1 cellular context compared by ENCODE assay signal in the genomic region with DNA sequence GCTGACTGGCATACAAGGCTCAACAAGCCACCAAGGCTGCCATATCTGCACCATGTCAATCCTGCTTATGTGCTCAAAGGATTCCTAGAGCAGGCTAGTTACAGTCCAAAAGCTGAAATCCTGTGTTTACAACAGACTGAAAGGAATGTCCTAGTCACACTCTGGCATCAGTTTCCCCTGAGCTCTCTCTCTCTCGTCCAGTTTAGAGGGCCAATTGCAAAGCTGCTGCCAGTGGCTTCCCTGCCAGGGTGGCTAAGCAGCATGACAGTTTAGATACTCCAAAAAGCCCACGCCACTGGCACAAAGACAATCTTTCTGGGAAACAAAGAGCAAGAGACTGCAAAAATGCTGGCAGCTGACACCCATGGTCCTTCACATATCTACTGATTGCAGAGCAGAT.
TF ChIP-seq lines count a peak whose summit lies in the region.

No MANE protein-coding gene starts in this region.

TF ChIP-seq in GM23338, 12 proteins besides CTCF, POLR2A, EP300 and RAD21 (continued from another document):
- TF ChIP-seq, protein P1, sequence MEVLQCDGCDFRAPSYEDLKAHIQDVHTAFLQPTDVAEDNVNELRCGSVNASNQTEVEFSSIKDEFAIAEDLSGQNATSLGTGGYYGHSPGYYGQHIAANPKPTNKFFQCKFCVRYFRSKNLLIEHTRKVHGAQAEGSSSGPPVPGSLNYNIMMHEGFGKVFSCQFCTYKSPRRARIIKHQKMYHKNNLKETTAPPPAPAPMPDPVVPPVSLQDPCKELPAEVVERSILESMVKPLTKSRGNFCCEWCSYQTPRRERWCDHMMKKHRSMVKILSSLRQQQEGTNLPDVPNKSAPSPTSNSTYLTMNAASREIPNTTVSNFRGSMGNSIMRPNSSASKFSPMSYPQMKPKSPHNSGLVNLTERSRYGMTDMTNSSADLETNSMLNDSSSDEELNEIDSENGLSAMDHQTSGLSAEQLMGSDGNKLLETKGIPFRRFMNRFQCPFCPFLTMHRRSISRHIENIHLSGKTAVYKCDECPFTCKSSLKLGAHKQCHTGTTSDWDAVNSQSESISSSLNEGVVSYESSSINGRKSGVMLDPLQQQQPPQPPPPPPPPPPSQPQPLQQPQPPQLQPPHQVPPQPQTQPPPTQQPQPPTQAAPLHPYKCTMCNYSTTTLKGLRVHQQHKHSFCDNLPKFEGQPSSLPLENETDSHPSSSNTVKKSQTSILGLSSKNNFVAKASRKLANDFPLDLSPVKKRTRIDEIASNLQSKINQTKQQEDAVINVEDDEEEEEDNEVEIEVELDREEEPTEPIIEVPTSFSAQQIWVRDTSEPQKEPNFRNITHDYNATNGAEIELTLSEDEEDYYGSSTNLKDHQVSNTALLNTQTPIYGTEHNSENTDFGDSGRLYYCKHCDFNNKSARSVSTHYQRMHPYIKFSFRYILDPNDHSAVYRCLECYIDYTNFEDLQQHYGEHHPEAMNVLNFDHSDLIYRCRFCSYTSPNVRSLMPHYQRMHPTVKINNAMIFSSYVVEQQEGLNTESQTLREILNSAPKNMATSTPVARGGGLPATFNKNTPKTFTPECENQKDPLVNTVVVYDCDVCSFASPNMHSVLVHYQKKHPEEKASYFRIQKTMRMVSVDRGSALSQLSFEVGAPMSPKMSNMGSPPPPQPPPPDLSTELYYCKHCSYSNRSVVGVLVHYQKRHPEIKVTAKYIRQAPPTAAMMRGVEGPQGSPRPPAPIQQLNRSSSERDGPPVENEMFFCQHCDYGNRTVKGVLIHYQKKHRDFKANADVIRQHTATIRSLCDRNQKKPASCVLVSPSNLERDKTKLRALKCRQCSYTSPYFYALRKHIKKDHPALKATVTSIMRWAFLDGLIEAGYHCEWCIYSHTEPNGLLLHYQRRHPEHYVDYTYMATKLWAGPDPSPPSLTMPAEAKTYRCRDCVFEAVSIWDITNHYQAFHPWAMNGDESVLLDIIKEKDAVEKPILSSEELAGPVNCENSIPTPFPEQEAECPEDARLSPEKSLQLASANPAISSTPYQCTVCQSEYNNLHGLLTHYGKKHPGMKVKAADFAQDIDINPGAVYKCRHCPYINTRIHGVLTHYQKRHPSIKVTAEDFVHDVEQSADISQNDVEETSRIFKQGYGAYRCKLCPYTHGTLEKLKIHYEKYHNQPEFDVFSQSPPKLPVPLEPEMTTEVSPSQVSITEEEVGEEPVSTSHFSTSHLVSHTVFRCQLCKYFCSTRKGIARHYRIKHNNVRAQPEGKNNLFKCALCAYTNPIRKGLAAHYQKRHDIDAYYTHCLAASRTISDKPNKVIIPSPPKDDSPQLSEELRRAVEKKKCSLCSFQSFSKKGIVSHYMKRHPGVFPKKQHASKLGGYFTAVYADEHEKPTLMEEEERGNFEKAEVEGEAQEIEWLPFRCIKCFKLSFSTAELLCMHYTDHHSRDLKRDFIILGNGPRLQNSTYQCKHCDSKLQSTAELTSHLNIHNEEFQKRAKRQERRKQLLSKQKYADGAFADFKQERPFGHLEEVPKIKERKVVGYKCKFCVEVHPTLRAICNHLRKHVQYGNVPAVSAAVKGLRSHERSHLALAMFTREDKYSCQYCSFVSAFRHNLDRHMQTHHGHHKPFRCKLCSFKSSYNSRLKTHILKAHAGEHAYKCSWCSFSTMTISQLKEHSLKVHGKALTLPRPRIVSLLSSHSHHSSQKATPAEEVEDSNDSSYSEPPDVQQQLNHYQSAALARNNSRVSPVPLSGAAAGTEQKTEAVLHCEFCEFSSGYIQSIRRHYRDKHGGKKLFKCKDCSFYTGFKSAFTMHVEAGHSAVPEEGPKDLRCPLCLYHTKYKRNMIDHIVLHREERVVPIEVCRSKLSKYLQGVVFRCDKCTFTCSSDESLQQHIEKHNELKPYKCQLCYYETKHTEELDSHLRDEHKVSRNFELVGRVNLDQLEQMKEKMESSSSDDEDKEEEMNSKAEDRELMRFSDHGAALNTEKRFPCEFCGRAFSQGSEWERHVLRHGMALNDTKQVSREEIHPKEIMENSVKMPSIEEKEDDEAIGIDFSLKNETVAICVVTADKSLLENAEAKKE (CRISPR knock-in tag; IDR thresholded peaks at IDR 0.05): no peak
- TF ChIP-seq POLR2AphosphoS5 (IDR thresholded peaks at IDR 0.05; ENCODE audit: low read depth) (no peak), ZNF114 (CRISPR knock-in tag; IDR thresholded peaks at IDR 0.05) (no peak), EZH2phosphoT487 (IDR thresholded peaks at IDR 0.05; ENCODE audit: unreplicated experiment) (no peak), EZH2 (IDR thresholded peaks at IDR 0.05; ENCODE audit: low read depth, unreplicated experiment) (no peak), ZNF331 (CRISPR knock-in tag; IDR thresholded peaks at IDR 0.05; ENCODE audit: low read depth) (no peak), NANOG (IDR thresholded peaks at IDR 0.05; ENCODE audit: borderline replicate concordance) (no peak), JUNB (IDR thresholded peaks at IDR 0.05; ENCODE audit: unreplicated experiment) (no peak)
- TF ChIP-seq, protein P2, sequence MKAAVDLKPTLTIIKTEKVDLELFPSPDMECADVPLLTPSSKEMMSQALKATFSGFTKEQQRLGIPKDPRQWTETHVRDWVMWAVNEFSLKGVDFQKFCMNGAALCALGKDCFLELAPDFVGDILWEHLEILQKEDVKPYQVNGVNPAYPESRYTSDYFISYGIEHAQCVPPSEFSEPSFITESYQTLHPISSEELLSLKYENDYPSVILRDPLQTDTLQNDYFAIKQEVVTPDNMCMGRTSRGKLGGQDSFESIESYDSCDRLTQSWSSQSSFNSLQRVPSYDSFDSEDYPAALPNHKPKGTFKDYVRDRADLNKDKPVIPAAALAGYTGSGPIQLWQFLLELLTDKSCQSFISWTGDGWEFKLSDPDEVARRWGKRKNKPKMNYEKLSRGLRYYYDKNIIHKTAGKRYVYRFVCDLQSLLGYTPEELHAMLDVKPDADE (IDR thresholded peaks at IDR 0.05): no peak
- TF ChIP-seq, protein P3, sequence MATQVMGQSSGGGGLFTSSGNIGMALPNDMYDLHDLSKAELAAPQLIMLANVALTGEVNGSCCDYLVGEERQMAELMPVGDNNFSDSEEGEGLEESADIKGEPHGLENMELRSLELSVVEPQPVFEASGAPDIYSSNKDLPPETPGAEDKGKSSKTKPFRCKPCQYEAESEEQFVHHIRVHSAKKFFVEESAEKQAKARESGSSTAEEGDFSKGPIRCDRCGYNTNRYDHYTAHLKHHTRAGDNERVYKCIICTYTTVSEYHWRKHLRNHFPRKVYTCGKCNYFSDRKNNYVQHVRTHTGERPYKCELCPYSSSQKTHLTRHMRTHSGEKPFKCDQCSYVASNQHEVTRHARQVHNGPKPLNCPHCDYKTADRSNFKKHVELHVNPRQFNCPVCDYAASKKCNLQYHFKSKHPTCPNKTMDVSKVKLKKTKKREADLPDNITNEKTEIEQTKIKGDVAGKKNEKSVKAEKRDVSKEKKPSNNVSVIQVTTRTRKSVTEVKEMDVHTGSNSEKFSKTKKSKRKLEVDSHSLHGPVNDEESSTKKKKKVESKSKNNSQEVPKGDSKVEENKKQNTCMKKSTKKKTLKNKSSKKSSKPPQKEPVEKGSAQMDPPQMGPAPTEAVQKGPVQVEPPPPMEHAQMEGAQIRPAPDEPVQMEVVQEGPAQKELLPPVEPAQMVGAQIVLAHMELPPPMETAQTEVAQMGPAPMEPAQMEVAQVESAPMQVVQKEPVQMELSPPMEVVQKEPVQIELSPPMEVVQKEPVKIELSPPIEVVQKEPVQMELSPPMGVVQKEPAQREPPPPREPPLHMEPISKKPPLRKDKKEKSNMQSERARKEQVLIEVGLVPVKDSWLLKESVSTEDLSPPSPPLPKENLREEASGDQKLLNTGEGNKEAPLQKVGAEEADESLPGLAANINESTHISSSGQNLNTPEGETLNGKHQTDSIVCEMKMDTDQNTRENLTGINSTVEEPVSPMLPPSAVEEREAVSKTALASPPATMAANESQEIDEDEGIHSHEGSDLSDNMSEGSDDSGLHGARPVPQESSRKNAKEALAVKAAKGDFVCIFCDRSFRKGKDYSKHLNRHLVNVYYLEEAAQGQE (IDR thresholded peaks at IDR 0.05; ENCODE audit: unreplicated experiment): no peak
